Comparison of ENCODE assay signal across 18 cellular contexts in the genomic region with DNA sequence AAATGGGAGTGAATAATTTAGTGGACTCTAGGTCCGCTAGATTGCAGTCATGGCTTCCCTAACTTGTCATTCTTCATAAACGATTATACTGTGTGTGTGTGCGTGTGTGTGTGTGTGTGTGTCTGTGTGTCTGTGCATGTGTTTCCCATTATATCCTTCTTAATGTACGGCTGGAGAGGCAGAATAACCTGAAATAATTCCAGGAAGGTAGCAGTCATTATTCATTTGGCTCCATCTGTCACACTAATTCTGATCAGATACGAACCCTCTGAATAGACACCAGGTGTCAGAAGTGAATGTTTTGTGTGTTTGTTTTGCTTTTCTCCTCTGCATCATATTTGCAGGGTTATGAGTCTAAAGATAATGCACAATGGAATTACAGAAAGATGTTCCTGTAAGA.
"Had no signal": no experiment of that assay in that cellular context is flagged by ENCODE, and none has a peak within 500 bp of the region (broad histone marks: within the 10 kb centered on the region; RNA-seq: fewer than 3 reads in every experiment).

No MANE protein-coding gene starts in this region.

- H3K4me3 ChIP-seq: K562, SJSA1 had no signal

- H3K4me3 Mint-ChIP-seq: IgD-negative memory B cell had no signal

- H3K27ac Mint-ChIP-seq: IgD-negative memory B cell had no signal

- H3K4me1 Mint-ChIP-seq: IgD-negative memory B cell had no signal

- H3K4me1 ChIP-seq: SJSA1 had no signal

- H3K27ac ChIP-seq: SJSA1 had no signal

- H3K27me3 ChIP-seq: SJSA1 had no signal

- DNase-seq: MV-4-11, NCI-H1048, NCI-H1105, NCI-H1436 treated with DMSO at 0.1 percent for 48 hours, NCI-H1694, NCI-H187 treated with DMSO at 0.1 percent for 48 hours, NCI-H2029 treated with DMSO at 0.1 percent for 48 hours, NCI-H226, NCI-H446, NCI-H510A, NCI-H524 treated with DMSO at 0.1 percent for 48 hours, Right ventricle myocardium superior, RPMI8226, SIG-M5, T-helper 2 cell had no signal

- ATAC-seq: K562 had no signal

- H3K27me3 Mint-ChIP-seq: IgD-negative memory B cell had no signal

- H3K36me3 ChIP-seq: SJSA1 had no signal
